In genomic region chr16:2769675-2770056, GRCh38 we compare ENCODE assay signal across 10 cellular contexts. TPM values are rescaled to one million over a fixed set of nuclear protein-coding genes. Genes with fewer than 3 reads are reported as not detected.
DNase-seq lines count a peak whose midpoint lies in the region; ATAC-seq and TF ChIP-seq lines count a peak whose summit lies in the region.
"Had no signal": no experiment of that assay in that cellular context is flagged by ENCODE, and none has a peak within 500 bp of the region (broad histone marks: within the 10 kb centered on the region; RNA-seq: fewer than 3 reads in every experiment).

No MANE protein-coding gene starts in this region.

- CTCF ChIA-PET in SK-N-SH (lab: Yijun Ruan, JAX): no interaction called here

- peaks cover 57% of the 10 kb centered on the region for H3K79me2 ChIP-seq in SK-N-SH (ENCODE audit: insufficient read depth)

- 89% methylated on average over 14 of the region's 14 CpGs for whole genome bisulfite sequencing in SK-N-SH (ENCODE audit: low lambda C conversion rate)

- no peaks in the 10 kb centered on the region; a peak in 1 of 4 replicates for H3K4me1 ChIP-seq in SK-N-SH (ENCODE audit: control insufficient read depth in 1 of 2, insufficient read depth in 2 of 2, low read depth in 1 of 2, low read length in 1 of 2)
- H3K4me1 ChIP-seq: right lobe of liver had no signal

- TF ChIP-seq RAD21 in SK-N-SH (IDR thresholded peaks at IDR 0.05; ENCODE audit: low read length): no peak

- H3F3A ChIP-seq in SK-N-SH (replicated peaks; ENCODE audit: insufficient read depth): peaks cover 15% of the 10 kb centered on the region

- H4K20me1 ChIP-seq in SK-N-SH (ENCODE audit: insufficient read depth): peaks cover 83% of the 10 kb centered on the region

- peaks cover 25 to 50% of the 10 kb centered on the region in 2 donors for H3K4me1 Mint-ChIP-seq in stimulated activated naive B cell treated with anti-CD40 and anti-IgM and Interleukin-4, amounts not matched to agents 10 μg/mL and 1 μg/mL and 100 μg/mL, for 72 hours

- TF ChIP-seq EP300 in SK-N-SH (IDR thresholded peaks at IDR 0.05; ENCODE audit: borderline replicate concordance in 1 of 2, low read depth in 1 of 2, low read length in 1 of 2): no peak

- DNase-seq in SK-N-SH (no peak), fibroblast of the aortic adventitia (ENCODE audit: low read depth) (peak; percentile 18), nucleus accumbens (lab: John Stamatoyannopoulos, UW) (no peak)
- no peak for DNase-seq in stimulated activated naive B cell treated with anti-CD40 and anti-IgM and Interleukin-4, amounts not matched to agents 10 μg/mL and 1 μg/mL and 100 μg/mL, for 72 hours
- DNase-seq: activated effector memory CD4-positive, alpha-beta T cell treated with Interleukin-2 at 50 U/mL for 16 hours; hippocampal formation had no signal

- no peaks in the 10 kb centered on the region for H3K9me3 Mint-ChIP-seq in stimulated activated naive B cell treated with anti-CD40 and anti-IgM and Interleukin-4, amounts not matched to agents 10 μg/mL and 1 μg/mL and 100 μg/mL, for 72 hours

- H3K4me3 ChIP-seq in SK-N-SH (ENCODE audit: low read depth in 2 of 2, low read length in 1 of 2) (no peak overlapping the region), fibroblast of the aortic adventitia (ENCODE audit: low read depth, low read length) (no peak overlapping the region)
- H3K4me3 ChIP-seq: right lobe of liver, thoracic aorta had no signal

- H3K4me3 Mint-ChIP-seq in stimulated activated naive B cell treated with anti-CD40 and anti-IgM and Interleukin-4, amounts not matched to agents 10 μg/mL and 1 μg/mL and 100 μg/mL, for 72 hours: no peak overlapping the region

- H3K9ac ChIP-seq in SK-N-SH: no peak overlapping the region

- H3K4me2 ChIP-seq in SK-N-SH: no peak overlapping the region

- TF ChIP-seq CTCF in SK-N-SH (IDR thresholded peaks at IDR 0.05) (no peak), fibroblast of the aortic adventitia (IDR thresholded peaks at IDR 0.05; ENCODE audit: insufficient read depth, low read length) (no peak)

- peak overlapping the region; percentile 81 for H3K27ac Mint-ChIP-seq in stimulated activated naive B cell treated with anti-CD40 and anti-IgM and Interleukin-4, amounts not matched to agents 10 μg/mL and 1 μg/mL and 100 μg/mL, for 72 hours

- no peaks in the 10 kb centered on the region for H3K9me2 ChIP-seq in SK-N-SH

- peak; percentile 1; the same call in 2 of the 3 replicates for ATAC-seq in SK-N-SH treated with all-trans-retinoic acid at 6 μM for 48 hours
- ATAC-seq in stimulated activated naive B cell treated with anti-CD40 and anti-IgM and Interleukin-4, amounts not matched to agents 10 μg/mL and 1 μg/mL and 100 μg/mL, for 72 hours (replicated peaks): no peak
- ATAC-seq in HG02571 (IDR thresholded peaks at IDR 0.05; ENCODE audit: unreplicated experiment): no peak

- H3K9me3 ChIP-seq in SK-N-SH: no peaks in the 10 kb centered on the region
- H3K9me3 ChIP-seq: right lobe of liver, thoracic aorta had no signal

- H3K36me3 ChIP-seq in SK-N-SH (replicated peaks in 1 of 2; ENCODE audit: control insufficient read depth in 1 of 2, insufficient read depth in 2 of 2, low read length in 1 of 2): peaks cover 52 to 85% of the 10 kb centered on the region in 2 experiments

- H3K27ac ChIP-seq in SK-N-SH (ENCODE audit: low read depth in 2 of 2, low read length in 1 of 2): no peak overlapping the region
- H3K27ac ChIP-seq: right lobe of liver, thoracic aorta had no signal

- POLR2A ChIA-PET in SK-N-SH (lab: Yijun Ruan, JAX): interaction anchor here (0.7 kb wide), 1 partner anchor 13 kb away, joined by 4 read pairs; no protein-coding TSS in a partner anchor

- no peaks in the 10 kb centered on the region for H3K27me3 ChIP-seq in SK-N-SH (ENCODE audit: insufficient read depth)
- H3K27me3 ChIP-seq: right lobe of liver had no signal

- H2AFZ ChIP-seq in SK-N-SH (ENCODE audit: low read depth): no peak overlapping the region

- H3K36me3 Mint-ChIP-seq in stimulated activated naive B cell treated with anti-CD40 and anti-IgM and Interleukin-4, amounts not matched to agents 10 μg/mL and 1 μg/mL and 100 μg/mL, for 72 hours: peaks cover 65 to 78% of the 10 kb centered on the region in 2 donors

- no peaks in the 10 kb centered on the region for H3K27me3 Mint-ChIP-seq in stimulated activated naive B cell treated with anti-CD40 and anti-IgM and Interleukin-4, amounts not matched to agents 10 μg/mL and 1 μg/mL and 100 μg/mL, for 72 hours

TF ChIP-seq in SK-N-SH treated with all-trans-retinoic acid at 6 μM for 48 hours, 23 proteins besides CTCF, POLR2A, EP300 and RAD21 (continues in another document):
- TF ChIP-seq RARB (CRISPR knock-in tag; IDR thresholded peaks at IDR 0.05) (no peak), CSRNP3 (CRISPR knock-in tag; IDR thresholded peaks at IDR 0.05) (no peak), ZNF565 (CRISPR knock-in tag; conservative IDR thresholded peaks at IDR 0.05; ENCODE audit: low read depth) (no peak)

TF ChIP-seq in SK-N-SH, 30 proteins besides CTCF, POLR2A, EP300 and RAD21 (continues in another document):
- no peak for TF ChIP-seq YY1 (IDR thresholded peaks at IDR 0.05; ENCODE audit: low read depth)
- no peak for TF ChIP-seq RCOR1 (IDR thresholded peaks at IDR 0.05; ENCODE audit: low read length)
- TF ChIP-seq GABPA (IDR thresholded peaks at IDR 0.05; ENCODE audit: low read depth): no peak
- TF ChIP-seq MEF2A (IDR thresholded peaks at IDR 0.05; ENCODE audit: borderline replicate concordance, low read depth): no peak
- no peak for TF ChIP-seq SMC3 (IDR thresholded peaks at IDR 0.05; ENCODE audit: low read depth, low read length)
- TF ChIP-seq, protein P1, sequence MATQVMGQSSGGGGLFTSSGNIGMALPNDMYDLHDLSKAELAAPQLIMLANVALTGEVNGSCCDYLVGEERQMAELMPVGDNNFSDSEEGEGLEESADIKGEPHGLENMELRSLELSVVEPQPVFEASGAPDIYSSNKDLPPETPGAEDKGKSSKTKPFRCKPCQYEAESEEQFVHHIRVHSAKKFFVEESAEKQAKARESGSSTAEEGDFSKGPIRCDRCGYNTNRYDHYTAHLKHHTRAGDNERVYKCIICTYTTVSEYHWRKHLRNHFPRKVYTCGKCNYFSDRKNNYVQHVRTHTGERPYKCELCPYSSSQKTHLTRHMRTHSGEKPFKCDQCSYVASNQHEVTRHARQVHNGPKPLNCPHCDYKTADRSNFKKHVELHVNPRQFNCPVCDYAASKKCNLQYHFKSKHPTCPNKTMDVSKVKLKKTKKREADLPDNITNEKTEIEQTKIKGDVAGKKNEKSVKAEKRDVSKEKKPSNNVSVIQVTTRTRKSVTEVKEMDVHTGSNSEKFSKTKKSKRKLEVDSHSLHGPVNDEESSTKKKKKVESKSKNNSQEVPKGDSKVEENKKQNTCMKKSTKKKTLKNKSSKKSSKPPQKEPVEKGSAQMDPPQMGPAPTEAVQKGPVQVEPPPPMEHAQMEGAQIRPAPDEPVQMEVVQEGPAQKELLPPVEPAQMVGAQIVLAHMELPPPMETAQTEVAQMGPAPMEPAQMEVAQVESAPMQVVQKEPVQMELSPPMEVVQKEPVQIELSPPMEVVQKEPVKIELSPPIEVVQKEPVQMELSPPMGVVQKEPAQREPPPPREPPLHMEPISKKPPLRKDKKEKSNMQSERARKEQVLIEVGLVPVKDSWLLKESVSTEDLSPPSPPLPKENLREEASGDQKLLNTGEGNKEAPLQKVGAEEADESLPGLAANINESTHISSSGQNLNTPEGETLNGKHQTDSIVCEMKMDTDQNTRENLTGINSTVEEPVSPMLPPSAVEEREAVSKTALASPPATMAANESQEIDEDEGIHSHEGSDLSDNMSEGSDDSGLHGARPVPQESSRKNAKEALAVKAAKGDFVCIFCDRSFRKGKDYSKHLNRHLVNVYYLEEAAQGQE (IDR thresholded peaks at IDR 0.05; ENCODE audit: low read depth, low read length): no peak
- TF ChIP-seq GATA2 (CRISPR knock-in tag; IDR thresholded peaks at IDR 0.05): no peak
- TF ChIP-seq POLR2AphosphoS5 (IDR thresholded peaks at IDR 0.05; ENCODE audit: low read depth, low read length): no peak
- no peak for TF ChIP-seq CHD2 (IDR thresholded peaks at IDR 0.05; ENCODE audit: low read length, partially characterized antibody)
- TF ChIP-seq IRF3 (IDR thresholded peaks at IDR 0.05; ENCODE audit: low read depth, low read length): no peak

RNA-seq across cellular contexts. Expression of gene ELOB, which starts 7.4 kb away (rescaled TPM):
- 327 and 329 TPM in 2 replicates for polyA plus RNA-seq in SK-N-SH (2012; rRNA removed)
- polyA plus RNA-seq in SK-N-SH (2012; cell fraction: cytosol; rRNA removed): 163 and 229 TPM in 2 replicates
- 96.2 and 161 TPM in 2 replicates for polyA plus RNA-seq in SK-N-SH (2012; cell fraction: nucleus; rRNA removed)
- total RNA-seq in fibroblast of the aortic adventitia (ENCODE audit: low replicate concordance): 37.6 and 316 TPM in 2 replicates

RNA-seq across cellular contexts. Expression of gene SRRM2, which starts 17.2 kb away (rescaled TPM):
- 100 and 143 TPM in 2 replicates for polyA plus RNA-seq in SK-N-SH (2012; rRNA removed)
- polyA plus RNA-seq in SK-N-SH (2012; cell fraction: cytosol; rRNA removed): 44.8 and 65.2 TPM in 2 replicates
- polyA plus RNA-seq in SK-N-SH (2012; cell fraction: nucleus; rRNA removed): 657 and 768 TPM in 2 replicates
- 77.1 and 96.3 TPM in 2 replicates for total RNA-seq in fibroblast of the aortic adventitia (ENCODE audit: low replicate concordance)

RNA-seq across cellular contexts. Expression of gene PRSS33, which starts 17.7 kb away (rescaled TPM):
- not detected in 2 replicates for polyA plus RNA-seq in SK-N-SH (2012; rRNA removed)
- polyA plus RNA-seq in SK-N-SH (2012; cell fraction: cytosol; rRNA removed): not detected in 2 replicates
- polyA plus RNA-seq in SK-N-SH (2012; cell fraction: nucleus; rRNA removed): not detected in 2 replicates
- not detected in 2 replicates for total RNA-seq in fibroblast of the aortic adventitia (ENCODE audit: low replicate concordance)
- total RNA-seq: right lobe of liver, thoracic aorta had no signal

RNA-seq across cellular contexts. Expression of gene PRSS41, which starts 28.6 kb away (rescaled TPM):
- not detected in 2 replicates for polyA plus RNA-seq in SK-N-SH (2012; rRNA removed)
- polyA plus RNA-seq in SK-N-SH (2012; cell fraction: cytosol; rRNA removed): not detected in 2 replicates
- polyA plus RNA-seq in SK-N-SH (2012; cell fraction: nucleus; rRNA removed): not detected in 2 replicates
- total RNA-seq in fibroblast of the aortic adventitia (ENCODE audit: low replicate concordance): not detected in 2 replicates
- total RNA-seq: right lobe of liver, thoracic aorta had no signal

RNA-seq across cellular contexts. Expression of gene PRSS21, which starts 47.4 kb away (rescaled TPM):
- not detected in 2 replicates for polyA plus RNA-seq in SK-N-SH (2012; rRNA removed)
- not detected in 2 replicates for polyA plus RNA-seq in SK-N-SH (2012; cell fraction: cytosol; rRNA removed)
- polyA plus RNA-seq in SK-N-SH (2012; cell fraction: nucleus; rRNA removed): not detected in 2 replicates
- total RNA-seq in fibroblast of the aortic adventitia (ENCODE audit: low replicate concordance): 0.27 and 0.49 TPM in 2 replicates
- total RNA-seq: right lobe of liver had no signal
